Comparison of ENCODE assay signal across 12 cellular contexts in the genomic region with DNA sequence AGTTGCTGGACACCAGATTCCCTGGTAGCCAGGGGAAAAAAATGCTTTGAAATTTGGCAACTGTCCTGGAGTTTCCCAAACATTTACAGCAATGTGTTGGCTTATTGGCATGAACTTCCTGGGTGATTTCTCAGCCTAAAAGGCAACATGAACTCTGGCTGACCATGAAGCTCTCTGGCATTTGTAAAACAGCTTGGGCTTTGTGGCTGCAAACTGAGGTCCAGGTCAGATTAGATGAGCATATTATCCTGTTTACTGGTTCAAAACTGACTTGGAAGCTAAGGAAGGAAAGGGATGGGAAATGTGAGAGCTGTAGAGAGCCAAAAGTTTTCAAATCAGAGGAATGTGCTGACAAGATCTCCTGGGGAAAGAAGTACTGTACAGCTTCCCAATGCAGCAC.
DNase-seq lines count a peak whose midpoint lies in the region; ATAC-seq and TF ChIP-seq lines count a peak whose summit lies in the region.
"Had no signal": no experiment of that assay in that cellular context is flagged by ENCODE, and none has a peak within 500 bp of the region (broad histone marks: within the 10 kb centered on the region; RNA-seq: fewer than 3 reads in every experiment).

No MANE protein-coding gene starts in this region.

- peak; percentile 13 for DNase-seq in HK-2 (ENCODE audit: unreplicated experiment)
- DNase-seq in astrocyte of the hippocampus (ENCODE audit: low read depth, low spot score), result peak; percentile 92
- DNase-seq in iris pigment epithelial cell (ENCODE audit: low read depth), result peak; percentile 94
- peak; percentile 31 for DNase-seq in testis
- DNase-seq in NCI-H1417 treated with DMSO at 0.1 percent for 48 hours (lab: John Stamatoyannopoulos, UW), result no peak
- DNase-seq in NCI-H187 treated with DMSO at 0.1 percent for 48 hours (lab: John Stamatoyannopoulos, UW), result no peak
- DNase-seq: activated T-cell treated with anti-CD3 and anti-CD28 coated beads, Interleukin-2, amount 50 U/mL, for 24 hours; NCI-H2029 treated with DMSO at 0.1 percent for 48 hours; stimulated activated CD4-positive, alpha-beta T cell treated with anti-CD3 and anti-CD28 coated beads, Interleukin-4, amount 100 ng/mL, for 1 hour; T-helper 1 cell had no signal

- intact Hi-C loops in testis (cut with DNase I; ENCODE audit: low total_unique reads), result no loop called here

- no peaks in the 10 kb centered on the region for H3K36me3 ChIP-seq in testis (ENCODE audit: low read depth, missing control alignments)

- no peaks in the 10 kb centered on the region for H3K27me3 ChIP-seq in testis

- H3K4me1 ChIP-seq in testis, result peaks cover 8% of the 10 kb centered on the region

- TF ChIP-seq POLR2A in testis (IDR thresholded peaks at IDR 0.05), result no peak

- no peak overlapping the region for H3K27ac ChIP-seq in testis

- H3K9me3 ChIP-seq in testis, result no peaks in the 10 kb centered on the region

- no peak for ATAC-seq in HG03095 (IDR thresholded peaks at IDR 0.05; ENCODE audit: unreplicated experiment)
- ATAC-seq in GM21381 (IDR thresholded peaks at IDR 0.05; ENCODE audit: unreplicated experiment), result no peak

- no peak for TF ChIP-seq CTCF in testis (IDR thresholded peaks at IDR 0.05)

- H3K4me3 ChIP-seq in testis, result no peak overlapping the region

Comparison
In these comparisons a context has a peak if more than half of its experiments do, and no peak if none do; other contexts are left out.
1. DNase-seq: peak in HK-2 (single experiment), astrocyte of the hippocampus (single experiment), iris pigment epithelial cell (single experiment) and testis (single experiment); none in NCI-H1417 treated with DMSO at 0.1 percent for 48 hours (single experiment) and NCI-H187 treated with DMSO at 0.1 percent for 48 hours (single experiment).